In genomic region chr12:106331594-106331993, GRCh38 we compare ENCODE assay signal across 16 cellular contexts.
"Had no signal": no experiment of that assay in that cellular context is flagged by ENCODE, and none has a peak within 500 bp of the region (broad histone marks: within the 10 kb centered on the region; RNA-seq: fewer than 3 reads in every experiment).

No MANE protein-coding gene starts in this region.

- ATAC-seq: mucosa of descending colon, natural killer cell, sciatic nerve had no signal

- H3K27ac ChIP-seq: spleen had no signal

- H3K27me3 ChIP-seq: spleen had no signal

- H3K36me3 Mint-ChIP-seq: natural killer cell had no signal

- DNase-seq: activated effector memory CD4-positive, alpha-beta T cell treated with anti-CD3 and anti-CD28 coated beads, Interleukin-2, amount 50 U/mL, for 16 hours; activated naive CD8-positive, alpha-beta T cell treated with anti-CD3 and anti-CD28 coated beads for 36 hours; anterior cingulate cortex; cerebellar nuclear complex; glutamatergic neuron; mammary epithelial cell; mucosa of descending colon; natural killer cell; spleen; stimulated activated CD4-positive, alpha-beta T cell treated with anti-CD3 and anti-CD28 coated beads, Interleukin-1b, Interleukin-23, amount 100 ng/mL, for 48 hours; stimulated activated naive CD4-positive, alpha-beta T cell; substantia nigra; trophoblast cell had no signal

- H3K27ac Mint-ChIP-seq: activated naive CD8-positive, alpha-beta T cell treated with anti-CD3 and anti-CD28 coated beads for 36 hours; dendritic cell treated with granulocyte-macrophage colony-stimulating factor and Interleukin-4, amounts not matched to agents 40 ng/mL and 50 ng/mL, for 4 days; T-helper 1 cell treated with Interleukin-12 subunit alpha and Interleukin-12 subunit beta and Interleukin-4 antibody, amounts not matched to agents 30 μg/mL and 1 μg/mL, for 36 hours had no signal

- H3K9me3 ChIP-seq: mucosa of descending colon, spleen had no signal

- H3K4me3 ChIP-seq: mucosa of descending colon, spleen had no signal

- H3K27me3 Mint-ChIP-seq: activated naive CD8-positive, alpha-beta T cell treated with anti-CD3 and anti-CD28 coated beads for 36 hours; dendritic cell treated with granulocyte-macrophage colony-stimulating factor and Interleukin-4, amounts not matched to agents 40 ng/mL and 50 ng/mL, for 4 days had no signal

- H3K9me3 Mint-ChIP-seq: activated naive CD8-positive, alpha-beta T cell treated with anti-CD3 and anti-CD28 coated beads for 36 hours; dendritic cell treated with granulocyte-macrophage colony-stimulating factor and Interleukin-4, amounts not matched to agents 40 ng/mL and 50 ng/mL, for 4 days; natural killer cell; T-helper 1 cell treated with Interleukin-12 subunit alpha and Interleukin-12 subunit beta and Interleukin-4 antibody, amounts not matched to agents 30 μg/mL and 1 μg/mL, for 36 hours had no signal

- H3K4me3 Mint-ChIP-seq: activated naive CD8-positive, alpha-beta T cell treated with anti-CD3 and anti-CD28 coated beads for 36 hours; dendritic cell treated with granulocyte-macrophage colony-stimulating factor and Interleukin-4, amounts not matched to agents 40 ng/mL and 50 ng/mL, for 4 days; natural killer cell; T-helper 1 cell treated with Interleukin-12 subunit alpha and Interleukin-12 subunit beta and Interleukin-4 antibody, amounts not matched to agents 30 μg/mL and 1 μg/mL, for 36 hours had no signal
